In genomic region chr2:213806125-213806726, GRCh38 we compare ENCODE assay signal across 10 cellular contexts.
A peak's percentile ranks its signal among the peaks of the same experiment; 100 is the strongest.
DNase-seq lines count a peak whose midpoint lies in the region; ATAC-seq and TF ChIP-seq lines count a peak whose summit lies in the region.
"Had no signal": no experiment of that assay in that cellular context is flagged by ENCODE, and none has a peak within 500 bp of the region (broad histone marks: within the 10 kb centered on the region; RNA-seq: fewer than 3 reads in every experiment).

No MANE protein-coding gene starts in this region.

- no peak overlapping the region for H3K4me3 ChIP-seq in retinal pigment epithelial cell (ENCODE audit: low read length)
- H3K4me3 ChIP-seq: BLaER1 treated with 17β-estradiol and CSF1 and Interleukin-3, amounts not matched to agents 10 nM and 100 nM; lung had no signal

- DNase-seq in NCI-H1436 (lab: John Stamatoyannopoulos, UW) (peak; percentile 27), NCI-H1436 treated with DMSO at 0.1 percent for 48 hours (lab: John Stamatoyannopoulos, UW) (no peak), NCI-H2029 treated with DMSO at 0.1 percent for 48 hours (lab: John Stamatoyannopoulos, UW) (peak; percentile 1), epidermal melanocyte (ENCODE audit: insufficient read length, low spot score) (peak; percentile 24), retinal pigment epithelial cell (ENCODE audit: low read depth) (peak; percentile 2)
- no peak for DNase-seq in stimulated activated CD4-positive, alpha-beta T cell treated with anti-CD3 and anti-CD28 coated beads, Interleukin-1b, Interleukin-23, amount 100 ng/mL, for 48 hours
- DNase-seq in activated CD4-positive, alpha-beta T cell treated with anti-CD3 and anti-CD28 coated beads for 48 hours: no peak

- peak; percentile 22 for TF ChIP-seq CTCF in retinal pigment epithelial cell (conservative IDR thresholded peaks at IDR 0.05; ENCODE audit: low read depth, low read length)

- ATAC-seq in HG03175 (IDR thresholded peaks at IDR 0.05; ENCODE audit: unreplicated experiment): no peak

Comparison
In these comparisons a context has a peak if more than half of its experiments do, and no peak if none do; other contexts are left out.
1. DNase-seq: peak in NCI-H1436 (single experiment), NCI-H2029 treated with DMSO at 0.1 percent for 48 hours (single experiment), epidermal melanocyte (single experiment) and retinal pigment epithelial cell (single experiment); none in NCI-H1436 treated with DMSO at 0.1 percent for 48 hours (single experiment), stimulated activated CD4-positive, alpha-beta T cell treated with anti-CD3 and anti-CD28 coated beads, Interleukin-1b, Interleukin-23, amount 100 ng/mL, for 48 hours (single experiment) and activated CD4-positive, alpha-beta T cell treated with anti-CD3 and anti-CD28 coated beads for 48 hours (single experiment).